In the genomic region with DNA sequence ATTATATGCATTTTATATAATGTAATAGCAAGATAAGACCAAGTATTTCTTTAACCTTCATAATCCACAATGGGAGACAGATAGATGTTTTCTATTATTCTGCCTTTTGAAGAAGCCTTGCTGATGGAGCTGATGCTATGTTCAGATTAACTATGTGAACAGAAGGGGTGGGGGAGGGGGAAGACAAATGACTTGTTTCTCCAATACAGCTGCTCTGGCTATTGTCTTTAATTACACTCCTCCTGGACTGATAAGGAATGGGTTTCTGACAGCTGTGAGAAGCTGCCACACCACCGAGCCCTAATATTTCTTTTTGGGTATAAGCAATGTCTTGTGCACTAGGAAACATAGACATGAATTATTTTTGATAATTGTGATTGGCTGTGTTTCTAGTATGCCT, we compare ENCODE assay signal across 16 cellular contexts.
"Had no signal": no experiment of that assay in that cellular context is flagged by ENCODE, and none has a peak within 500 bp of the region (broad histone marks: within the 10 kb centered on the region; RNA-seq: fewer than 3 reads in every experiment).

No MANE protein-coding gene starts in this region.

- H3K27me3 ChIP-seq: brain microvascular endothelial cell had no signal

- H3K9me3 ChIP-seq: prostate gland had no signal

- H3K27ac ChIP-seq: brain microvascular endothelial cell, prostate gland had no signal

- H3K4me3 ChIP-seq: prostate gland had no signal

- H3K4me1 ChIP-seq: prostate gland had no signal

- H3K27ac Mint-ChIP-seq: activated naive CD4-positive, alpha-beta T cell treated with anti-CD3 and anti-CD28 coated beads, Interleukin-2, amount 50 U/mL, for 72 hours; activated T-cell treated with anti-CD3 and anti-CD28 coated beads, Interleukin-2, amount 50 U/mL, for 24 hours; dendritic cell treated with granulocyte-macrophage colony-stimulating factor and Interleukin-4, amounts not matched to agents 40 ng/mL and 50 ng/mL, for 4 days; naive thymus-derived CD8-positive, alpha-beta T cell had no signal

- H3K4me3 Mint-ChIP-seq: activated T-cell treated with anti-CD3 and anti-CD28 coated beads, Interleukin-2, amount 50 U/mL, for 24 hours; dendritic cell treated with granulocyte-macrophage colony-stimulating factor and Interleukin-4, amounts not matched to agents 40 ng/mL and 50 ng/mL, for 4 days; naive thymus-derived CD8-positive, alpha-beta T cell had no signal

- H3K36me3 ChIP-seq: brain microvascular endothelial cell, prostate gland had no signal

- DNase-seq: activated CD4-positive, alpha-beta T cell treated with anti-CD3 and anti-CD28 coated beads, Interleukin-2, amount 50 U/mL, for 1 hour; activated CD4-positive, CD25-positive, alpha-beta regulatory T cell; activated effector memory CD4-positive, alpha-beta T cell treated with anti-CD3 and anti-CD28 coated beads, Interleukin-2, amount 50 U/mL, for 16 hours; activated T-cell treated with anti-CD3 and anti-CD28 coated beads, Interleukin-2, amount 50 U/mL, for 24 hours; amniotic stem cell; brain microvascular endothelial cell; hypothalamus; kidney glomerular epithelial cell; naive thymus-derived CD8-positive, alpha-beta T cell; stimulated activated CD4-positive, alpha-beta T cell treated with anti-CD3 and anti-CD28 coated beads, Interleukin-12 subunit alpha, Interleukin-12 subunit beta, amount 100 ng/mL, for 4 hours; stimulated activated naive CD4-positive, alpha-beta T cell; T-helper 1 cell; trophoblast cell had no signal

- H3K4me1 Mint-ChIP-seq: naive thymus-derived CD8-positive, alpha-beta T cell had no signal
